In genomic region chr5:107023732-107024131, GRCh38 we compare ENCODE assay signal across 28 cellular contexts.
DNase-seq lines count a peak whose midpoint lies in the region; FAIRE-seq and TF ChIP-seq lines count a peak whose summit lies in the region.
"Had no signal": no experiment of that assay in that cellular context is flagged by ENCODE, and none has a peak within 500 bp of the region (broad histone marks: within the 10 kb centered on the region; RNA-seq: fewer than 3 reads in every experiment).

No MANE protein-coding gene starts in this region.

- CTCF ChIA-PET in RWPE1 (lab: Yijun Ruan, JAX), result no interaction called here

- H3K27ac ChIP-seq in RWPE1 (no peak overlapping the region), endodermal cell (ENCODE audit: low read depth, low read length) (no peak overlapping the region)
- H3K27ac ChIP-seq: BLaER1, HL-60, KMS-11, PC-9 had no signal

- H3K4me1 Mint-ChIP-seq in osteocyte (ENCODE audit: unreplicated experiment) (peaks cover 4% of the 10 kb centered on the region), endodermal cell (peaks cover 15% of the 10 kb centered on the region)
- H3K4me1 Mint-ChIP-seq: CD4-positive, CD25-positive, alpha-beta regulatory T cell; IgD-negative memory B cell had no signal

- peak overlapping the region; percentile 46 for H3K27ac Mint-ChIP-seq in osteocyte (ENCODE audit: unreplicated experiment)
- H3K27ac Mint-ChIP-seq in endodermal cell, result no peak overlapping the region
- H3K27ac Mint-ChIP-seq: CD4-positive, CD25-positive, alpha-beta regulatory T cell; IgD-negative memory B cell had no signal

- H3K27me3 ChIP-seq in bronchial epithelial cell (ENCODE audit: control insufficient read depth, insufficient read depth, low read length), result no peaks in the 10 kb centered on the region
- no peaks in the 10 kb centered on the region for H3K27me3 ChIP-seq in endodermal cell (ENCODE audit: control insufficient read depth, insufficient read depth, low read length, poor library complexity, severe bottlenecking)
- H3K27me3 ChIP-seq: BLaER1 had no signal

- H3K4me3 ChIP-seq in bronchial epithelial cell (ENCODE audit: low read depth, low read length), result no peak overlapping the region
- no peak overlapping the region for H3K4me3 ChIP-seq in fibroblast of villous mesenchyme (ENCODE audit: low read depth, low read length)
- H3K4me3 ChIP-seq in endodermal cell (ENCODE audit: low read length), result no peak overlapping the region
- H3K4me3 ChIP-seq: BLaER1, PC-9 had no signal

- no peaks in the 10 kb centered on the region for H3K9me3 Mint-ChIP-seq in osteocyte (ENCODE audit: unreplicated experiment)
- no peaks in the 10 kb centered on the region for H3K9me3 Mint-ChIP-seq in endodermal cell

- POLR2A ChIA-PET in RWPE1 (lab: Yijun Ruan, JAX; ENCODE audit: low non-redundant PET), result no interaction called here

- DNase-seq in RWPE1 (ENCODE audit: low spot score) (peak; percentile 4), bronchial epithelial cell (ENCODE audit: low read depth) (peak; percentile 90), fibroblast of villous mesenchyme (ENCODE audit: low read depth) (peak; percentile 1), osteocyte (ENCODE audit: extremely low spot score, unreplicated experiment) (no peak), OCI-M2 (lab: John Stamatoyannopoulos, UW; ENCODE audit: unreplicated experiment) (no peak), NCI-H1105 (lab: John Stamatoyannopoulos, UW) (no peak), endodermal cell (no peak), NK-92 (lab: John Stamatoyannopoulos, UW; ENCODE audit: unreplicated experiment) (no peak)
- DNase-seq: CD4-positive, CD25-positive, alpha-beta regulatory T cell; DMS153; NCI-H1105 treated with DMSO at 0.1 percent for 48 hours; NCI-H146; NCI-H1930; NCI-H2107; NCI-H446; NCI-H524 treated with DMSO at 0.1 percent for 48 hours; NCI-H774; NK-92 treated with Interleukin-12 subunit alpha and Interleukin-12 subunit beta, amount 100 ng/mL, for 24 hours; PC-9; SIG-M5; SK-N-SH had no signal

- no peak overlapping the region for H3K4me3 Mint-ChIP-seq in osteocyte (ENCODE audit: unreplicated experiment)
- H3K4me3 Mint-ChIP-seq in endodermal cell, result no peak overlapping the region
- H3K4me3 Mint-ChIP-seq: CD4-positive, CD25-positive, alpha-beta regulatory T cell; IgD-negative memory B cell had no signal

- H3K9ac ChIP-seq in endodermal cell (ENCODE audit: extremely low read depth, low read length, poor library complexity, severe bottlenecking), result no peak overlapping the region
- H3K9ac ChIP-seq: BLaER1, KMS-11, SK-N-SH had no signal

- TF ChIP-seq CTCF in RWPE1 (conservative IDR thresholded peaks at IDR 0.05; ENCODE audit: low read depth) (no peak), bronchial epithelial cell (IDR thresholded peaks at IDR 0.05; ENCODE audit: insufficient read depth, low read length, severe bottlenecking) (no peak), fibroblast of villous mesenchyme (IDR thresholded peaks at IDR 0.05; ENCODE audit: insufficient read depth, low read depth, low read length) (no peak), osteocyte (IDR thresholded peaks at IDR 0.05) (no peak), endodermal cell (conservative IDR thresholded peaks at IDR 0.05) (no peak)

- no peaks in the 10 kb centered on the region for H3K27me3 Mint-ChIP-seq in osteocyte (ENCODE audit: unreplicated experiment)
- H3K27me3 Mint-ChIP-seq in endodermal cell (ENCODE audit: insufficient read depth), result no peaks in the 10 kb centered on the region
- H3K27me3 Mint-ChIP-seq: CD4-positive, CD25-positive, alpha-beta regulatory T cell; IgD-negative memory B cell had no signal

- no peaks in the 10 kb centered on the region for H3K36me3 Mint-ChIP-seq in osteocyte (ENCODE audit: unreplicated experiment)
- no peaks in the 10 kb centered on the region for H3K36me3 Mint-ChIP-seq in endodermal cell (ENCODE audit: low read depth)
- H3K36me3 Mint-ChIP-seq: CD4-positive, CD25-positive, alpha-beta regulatory T cell; IgD-negative memory B cell had no signal

- FAIRE-seq in bronchial epithelial cell (lab: Jason Lieb, UNC), result no peak
- FAIRE-seq: A204.1, GM19239, H54 had no signal

- H3K9me3 ChIP-seq in endodermal cell (ENCODE audit: control insufficient read depth, low read length), result no peaks in the 10 kb centered on the region
- H3K9me3 ChIP-seq: BLaER1, SK-N-SH had no signal

- H3K36me3 ChIP-seq in bronchial epithelial cell (ENCODE audit: control insufficient read depth, insufficient read depth, low read length) (no peaks in the 10 kb centered on the region), endodermal cell (ENCODE audit: control insufficient read depth, insufficient read depth, low read length) (no peaks in the 10 kb centered on the region)
- H3K36me3 ChIP-seq: BLaER1 had no signal

- H3K4me1 ChIP-seq in endodermal cell (ENCODE audit: control insufficient read depth, insufficient read depth, low read length), result no peaks in the 10 kb centered on the region
- H3K4me1 ChIP-seq: BLaER1 had no signal

Comparison
In these comparisons a context has a peak if more than half of its experiments do, and no peak if none do; other contexts are left out.
1. DNase-seq: peak in RWPE1 (single experiment), bronchial epithelial cell (single experiment) and fibroblast of villous mesenchyme (single experiment); none in osteocyte (single experiment), OCI-M2 (single experiment), NCI-H1105 (single experiment), endodermal cell (single experiment) and NK-92 (single experiment).